Comparison of ENCODE assay signal across 8 cellular contexts in the genomic region with DNA sequence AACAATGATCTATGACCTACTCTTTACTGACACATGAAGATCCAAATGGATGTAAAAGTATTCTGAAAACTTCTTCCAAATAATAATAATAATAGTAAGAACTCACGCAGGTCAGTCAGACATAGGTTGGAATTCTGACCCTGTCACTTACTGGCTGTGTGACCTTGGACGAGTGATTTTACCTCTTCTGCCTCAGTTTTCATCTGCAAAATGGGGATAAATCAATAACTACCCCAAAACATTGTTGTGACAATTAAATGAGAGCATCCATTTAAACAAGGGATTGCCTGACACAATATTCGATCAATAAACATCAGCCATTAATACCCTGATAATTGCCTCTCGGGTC. TPM values are rescaled to one million over a fixed set of nuclear protein-coding genes. Genes with fewer than 3 reads are reported as not detected.
A peak's percentile ranks its signal among the peaks of the same experiment; 100 is the strongest.
DNase-seq lines count a peak whose midpoint lies in the region; ATAC-seq, FAIRE-seq and TF ChIP-seq lines count a peak whose summit lies in the region.

No MANE protein-coding gene starts in this region.

- H3K4me2 ChIP-seq in astrocyte (ENCODE audit: low read length): peak overlapping the region; percentile 92

- peaks cover 3% of the 10 kb centered on the region for H4K20me1 ChIP-seq in astrocyte (ENCODE audit: insufficient read depth, low read length)

- peaks cover 8% of the 10 kb centered on the region for H3K27me3 Mint-ChIP-seq in activated T-cell treated with anti-CD3 and anti-CD28 coated beads, Interleukin-2, amount 50 U/mL, for 72 hours (ENCODE audit: low read depth)
- peaks cover 11% of the 10 kb centered on the region for H3K27me3 Mint-ChIP-seq in astrocyte (ENCODE audit: low read depth, unreplicated experiment)

- H3K36me3 ChIP-seq in astrocyte (ENCODE audit: insufficient read depth, low read length) (no peaks in the 10 kb centered on the region), lower lobe of right lung (peaks cover 5% of the 10 kb centered on the region), transverse colon (no peaks in the 10 kb centered on the region)

- H3K9ac ChIP-seq in astrocyte (ENCODE audit: low read length): peak overlapping the region; percentile 91

- TF ChIP-seq POLR2A in transverse colon (IDR thresholded peaks at IDR 0.05): no peak

- peak overlapping the region; percentile 90 for H2AFZ ChIP-seq in astrocyte (ENCODE audit: low read depth, low read length)

- 0 to 16% methylated on average over 3 to 4 of the region's 4 CpGs for WGBS in transverse colon (ENCODE audit: low coverage in 1 of 2), 2 donors

- H3K4me1 ChIP-seq in astrocyte (ENCODE audit: insufficient read depth, low read length): peaks cover 5% of the 10 kb centered on the region
- peaks cover 11% of the 10 kb centered on the region for H3K4me1 ChIP-seq in lower lobe of right lung
- H3K4me1 ChIP-seq in transverse colon: peaks cover 4 to 17% (median 13%) of the 10 kb centered on the region in 4 donors

- no peak for TF ChIP-seq EP300 in transverse colon (IDR thresholded peaks at IDR 0.05; ENCODE audit: low read depth)

- peak overlapping the region; percentile 68 for H3K27ac ChIP-seq in astrocyte (ENCODE audit: low read depth, low read length)
- peak overlapping the region; percentile 59 for H3K27ac ChIP-seq in lower lobe of right lung
- peak overlapping the region; percentile 63 to 88 (median 80) for H3K27ac ChIP-seq in transverse colon

- no peaks in the 10 kb centered on the region for H3K9me3 ChIP-seq in astrocyte (ENCODE audit: insufficient read depth, low read depth, low read length)
- H3K9me3 ChIP-seq in lower lobe of right lung: no peaks in the 10 kb centered on the region
- no peaks in the 10 kb centered on the region for H3K9me3 ChIP-seq in transverse colon

- peak; percentile 23 for FAIRE-seq in astrocyte (lab: Jason Lieb, UNC)

- peaks cover 24% of the 10 kb centered on the region for H3K79me2 ChIP-seq in astrocyte (ENCODE audit: insufficient read depth, low read length)

- H3K27me3 ChIP-seq in astrocyte (ENCODE audit: insufficient read depth, low read length): no peaks in the 10 kb centered on the region
- H3K27me3 ChIP-seq in lower lobe of right lung (ENCODE audit: low read depth): no peaks in the 10 kb centered on the region
- peaks cover 2% of the 10 kb centered on the region for H3K27me3 ChIP-seq in transverse colon

- intact Hi-C loops in lower lobe of right lung (cut with DNase I) (no loop called here), transverse colon (cut with DNase I; ENCODE audit: low total_unique reads) (no loop called here)

- no peaks in the 10 kb centered on the region for H3K9me3 Mint-ChIP-seq in activated T-cell treated with anti-CD3 and anti-CD28 coated beads, Interleukin-2, amount 50 U/mL, for 72 hours
- H3K9me3 Mint-ChIP-seq in astrocyte (ENCODE audit: unreplicated experiment): no peaks in the 10 kb centered on the region

- in situ Hi-C loops in transverse colon (cut with MboI; ENCODE audit: low pct_ligation_motif_present in 1 of 4, low pct_unique_long_range_greater_than_20kb in 1 of 4, low sequenced_read_pairs in 3 of 4): loop anchor here (10.0 to 25.0 kb wide), 5 partner anchors 857 to 1485 kb away; partner anchors contain the start of gene MATN1 (in 1 of the 4)

- H3K4me1 Mint-ChIP-seq in activated T-cell treated with anti-CD3 and anti-CD28 coated beads, Interleukin-2, amount 50 U/mL, for 72 hours (ENCODE audit: low read depth): peaks cover 23% of the 10 kb centered on the region
- peaks cover 10% of the 10 kb centered on the region for H3K4me1 Mint-ChIP-seq in astrocyte (ENCODE audit: low read depth, unreplicated experiment)

- peak overlapping the region; percentile 88 for H3K27ac Mint-ChIP-seq in activated T-cell treated with anti-CD3 and anti-CD28 coated beads, Interleukin-2, amount 50 U/mL, for 72 hours
- peak overlapping the region; percentile 95 for H3K27ac Mint-ChIP-seq in astrocyte (ENCODE audit: unreplicated experiment)

- no peaks in the 10 kb centered on the region for H3K36me3 Mint-ChIP-seq in activated T-cell treated with anti-CD3 and anti-CD28 coated beads, Interleukin-2, amount 50 U/mL, for 72 hours (ENCODE audit: insufficient read depth in 2 of 2)
- no peaks in the 10 kb centered on the region for H3K36me3 Mint-ChIP-seq in astrocyte (ENCODE audit: low read depth, unreplicated experiment)

- peak overlapping the region; percentile 93 for H3K4me3 ChIP-seq in astrocyte (ENCODE audit: insufficient read depth, low read depth, low read length)
- peak overlapping the region; percentile 68 for H3K4me3 ChIP-seq in lower lobe of right lung
- peak overlapping the region; percentile 63 to 89 (median 82) for H3K4me3 ChIP-seq in transverse colon

- DNase-seq in activated T-cell treated with anti-CD3 and anti-CD28 coated beads, Interleukin-2, amount 50 U/mL, for 72 hours: no peak
- no peak for DNase-seq in activated T-cell treated with anti-CD3 and anti-CD28 coated beads, Interleukin-2, amount 50 U/mL, for 1 hour
- no peak for DNase-seq in astrocyte (ENCODE audit: low read depth)
- no peak for DNase-seq in lower lobe of right lung
- no peak for DNase-seq in transverse colon
- DNase-seq in NOMO-1 treated with DMSO at 0.1 percent for 48 hours (lab: John Stamatoyannopoulos, UW; ENCODE audit: unreplicated experiment): no peak

- ATAC-seq in activated T-cell treated with anti-CD3 and anti-CD28 coated beads, Interleukin-2, amount 50 U/mL, for 72 hours (replicated peaks in 1 of 2): no peak
- no peak for ATAC-seq in lower lobe of right lung
- no peak for ATAC-seq in GM18867 (IDR thresholded peaks at IDR 0.05; ENCODE audit: unreplicated experiment)
- no peak for ATAC-seq in GM21619 (IDR thresholded peaks at IDR 0.05; ENCODE audit: unreplicated experiment)

- TF ChIP-seq CTCF in astrocyte (IDR thresholded peaks at IDR 0.05; ENCODE audit: insufficient read depth, low read depth, low read length) (no peak), lower lobe of right lung (IDR thresholded peaks at IDR 0.05) (no peak), transverse colon (IDR thresholded peaks at IDR 0.05) (no peak)

- H3K4me3 Mint-ChIP-seq in activated T-cell treated with anti-CD3 and anti-CD28 coated beads, Interleukin-2, amount 50 U/mL, for 72 hours: peak overlapping the region; percentile 93
- peak overlapping the region; percentile 98 for H3K4me3 Mint-ChIP-seq in astrocyte (ENCODE audit: unreplicated experiment)

RNA-seq across cellular contexts. Expression of gene MECR, which starts 0.6 kb away (rescaled TPM):
- 10 to 100 TPM; 23.5 to 37.0 TPM for total RNA-seq in activated T-cell treated with anti-CD3 and anti-CD28 coated beads, Interleukin-2, amount 50 U/mL, for 72 hours
- total RNA-seq in astrocyte (25.1 and 30.3 TPM in 2 replicates), lower lobe of right lung (16.9 TPM), transverse colon (10 to 100 TPM in 2 of 4 donors, 1 to 10 TPM in 1, not detected in 1; 5.2 to 16.0 (median 12.2) TPM)

RNA-seq across cellular contexts. Expression of gene PTPRU, which starts 6.1 kb away (rescaled TPM):
- under 1 TPM; 0.17 to 0.83 TPM for total RNA-seq in activated T-cell treated with anti-CD3 and anti-CD28 coated beads, Interleukin-2, amount 50 U/mL, for 72 hours
- 36.6 and 47.2 TPM in 2 replicates for total RNA-seq in astrocyte
- total RNA-seq in lower lobe of right lung: 35.1 TPM
- 1 to 10 TPM; 5.6 to 9.7 (median 7.4) TPM for total RNA-seq in transverse colon

RNA-seq across cellular contexts. Expression of gene SRSF4, which starts 48.5 kb away (rescaled TPM):
- 100 to 1,000 TPM; 123 to 141 TPM for total RNA-seq in activated T-cell treated with anti-CD3 and anti-CD28 coated beads, Interleukin-2, amount 50 U/mL, for 72 hours
- total RNA-seq in astrocyte (48.2 and 52.6 TPM in 2 replicates), lower lobe of right lung (73.9 TPM), transverse colon (10 to 100 TPM; 67.3 to 98.0 (median 72.4) TPM)
